Comparison of ENCODE assay signal across 9 cellular contexts in genomic region chr10:100303724-100304319, GRCh38. TPM values are rescaled to one million over a fixed set of nuclear protein-coding genes. Genes with fewer than 3 reads are reported as not detected.
DNase-seq lines count a peak whose midpoint lies in the region; ATAC-seq, FAIRE-seq and TF ChIP-seq lines count a peak whose summit lies in the region.
"Had no signal": no experiment of that assay in that cellular context is flagged by ENCODE, and none has a peak within 500 bp of the region (broad histone marks: within the 10 kb centered on the region; RNA-seq: fewer than 3 reads in every experiment).

No MANE protein-coding gene starts in this region.

- H3K79me2 ChIP-seq in HepG2 (ENCODE audit: insufficient read depth, low read length): no peaks in the 10 kb centered on the region

- H4K20me1 ChIP-seq in HepG2 (ENCODE audit: insufficient read depth, low read length): no peaks in the 10 kb centered on the region

- no peak overlapping the region for H3K9ac ChIP-seq in HepG2 (ENCODE audit: insufficient read depth, low read depth, low read length)

- 0 out of 5 replicates have a peak, but pooled peaks cover 0 to 6% of the 10 kb centered on the region in 2 experiments for H3K27me3 ChIP-seq in HepG2 (ENCODE audit: control insufficient read depth in 1 of 2, insufficient read depth in 2 of 2, low read length in 2 of 2)

- H2AFZ ChIP-seq in HepG2 (ENCODE audit: low read length): no peak overlapping the region

- peak; percentile 93 for FAIRE-seq in HepG2 (lab: Jason Lieb, UNC)

- TF ChIP-seq EP300 in HepG2 (IDR thresholded peaks at IDR 0.05; ENCODE audit: low read depth in 2 of 2, low read length in 2 of 2) (no peak), HepG2 (CRISPR knock-in tag; IDR thresholded peaks at IDR 0.05; ENCODE audit: borderline replicate concordance) (no peak)

- peak; percentile 66; the same call in 2 of the 3 replicates for ATAC-seq in HepG2
- ATAC-seq in stimulated activated naive CD8-positive, alpha-beta T cell treated with anti-CD3 and anti-CD28 coated beads, Interleukin-15, Interleukin-2, amounts not matched to agents 100 U/mL and 50 U/mL, for 24 hours: no peak
- ATAC-seq in GM21786 (IDR thresholded peaks at IDR 0.05; ENCODE audit: unreplicated experiment): no peak
- ATAC-seq in HG03432 (IDR thresholded peaks at IDR 0.05; ENCODE audit: unreplicated experiment): no peak

- 16% methylated on average over 7 of the region's 7 CpGs for WGBS in HepG2 (ENCODE audit: low lambda C conversion rate)

- BruUV-seq in HepG2 (replicated peaks; lab: Mats Ljungman, UMichigan): no TSS peak

- H3K4me2 ChIP-seq in HepG2 (ENCODE audit: low read depth, low read length): no peak overlapping the region

- DNase-seq in GF-D8 (lab: John Stamatoyannopoulos, UW): peak; percentile 25
- peak; percentile 49 for DNase-seq in NAMALWA (ENCODE audit: low spot score)
- DNase-seq in amniotic stem cell (lab: John Stamatoyannopoulos, UW): peak; percentile 16
- DNase-seq in HepG2 (ENCODE audit: low spot score): peak; percentile 23
- no peak for DNase-seq in stimulated activated naive CD8-positive, alpha-beta T cell treated with anti-CD3 and anti-CD28 coated beads, Interleukin-15, Interleukin-2, amounts not matched to agents 100 U/mL and 50 U/mL, for 24 hours
- no peak for DNase-seq in NCI-H524 treated with DMSO at 0.1 percent for 48 hours (lab: John Stamatoyannopoulos, UW)

- TF ChIP-seq CTCF in HepG2 (CRISPR knock-in tag; IDR thresholded peaks at IDR 0.05): peak; percentile 77

- H3K4me1 ChIP-seq in HepG2 (ENCODE audit: insufficient read depth, low read length): peaks cover 41% of the 10 kb centered on the region
- H3K4me1 ChIP-seq: SJCRH30 had no signal

- intact Hi-C loops in HepG2 (cut with micrococcal nuclease; ENCODE audit: unreplicated experiment): loop anchor here (1.0 to 2.0 kb wide), 2 partner anchors 35 to 129 kb away; no protein-coding TSS in a partner anchor

- no peak overlapping the region for H3K27ac ChIP-seq in HepG2 (ENCODE audit: extremely low read length, insufficient read depth, low read length)
- H3K27ac ChIP-seq: SJCRH30 had no signal

- H3K36me3 ChIP-seq in HepG2 (replicated peaks in 1 of 2; ENCODE audit: control insufficient read depth in 1 of 2, insufficient read depth in 2 of 2, low read length in 2 of 2): no peaks in the 10 kb centered on the region
- H3K36me3 ChIP-seq: SJCRH30 had no signal

- no peaks in the 10 kb centered on the region for H3K9me3 ChIP-seq in HepG2 (ENCODE audit: low read length)
- H3K9me3 ChIP-seq: SJCRH30 had no signal

- no peak for TF ChIP-seq POLR2A in HepG2 (IDR thresholded peaks at IDR 0.05; ENCODE audit: insufficient read depth in 1 of 2, low read depth in 2 of 2, low read length in 2 of 2)

- in situ Hi-C loops in HepG2 (cut with HindIII; ENCODE audit: extremely low pct_ligation_motif_present, low pct_unique_long_range_greater_than_20kb): no loop called here

- CTCF ChIA-PET in HepG2 (lab: Yijun Ruan, JAX; ENCODE audit: low intra/inter-chr PET ratio, low total read pairs): interaction anchor here (1.3 to 2.6 kb wide), 3 partner anchors 34 to 215 kb away, joined by 3 to 25 read pairs (median 3); partner anchors contain the start of gene SEC31B

- POLR2A ChIA-PET in HepG2 (lab: Yijun Ruan, JAX): no interaction called here

- H3K4me3 ChIP-seq in HepG2 (replicated peaks in 1 of 3; ENCODE audit: insufficient read depth in 1 of 3, low read depth in 2 of 3, low read length in 3 of 3): no peak overlapping the region
- H3K4me3 ChIP-seq: SJCRH30 had no signal

- TF ChIP-seq RAD21 in HepG2 (CRISPR knock-in tag; IDR thresholded peaks at IDR 0.05): peak; percentile 52

RNA-seq across cellular contexts. Expression of gene BLOC1S2, which starts 17.3 kb away (rescaled TPM):
- total RNA-seq in HepG2 (2016; rRNA removed; fragmentation: Illumina TruSeq; extraction: Trizol): 64.4 and 81.4 TPM in 2 replicates
- 54.2 and 57.3 TPM in 2 replicates for total RNA-seq in HepG2 (2016; cell fraction: cytosol; rRNA removed; fragmentation: Illumina TruSeq; extraction: Trizol; ENCODE audit: low read depth)
- 65.7 and 82.6 TPM in 2 replicates for total RNA-seq in HepG2 (2016; cell fraction: insoluble cytoplasmic fraction; rRNA removed; fragmentation: Illumina TruSeq; extraction: Trizol)
- 115 and 124 TPM in 2 replicates for total RNA-seq in HepG2 (2016; cell fraction: membrane; rRNA removed; fragmentation: Illumina TruSeq; extraction: Trizol)
- 25.7 and 27.8 TPM in 2 replicates for total RNA-seq in HepG2 (2016; cell fraction: nucleus; rRNA removed; fragmentation: Illumina TruSeq; extraction: Trizol)
- polyA plus RNA-seq in HepG2 (2011; rRNA removed): 19.2 and 22.3 TPM in 2 replicates
- polyA plus RNA-seq in HepG2 (2011; cell fraction: cytosol; rRNA removed): 9.3 and 14.2 TPM in 2 replicates
- 4.7 and 6.6 TPM in 2 replicates for polyA plus RNA-seq in HepG2 (2011; cell fraction: nucleus; rRNA removed)
- polyA plus RNA-seq in HepG2 (2012): 26.2 and 27.5 TPM in 2 replicates
- polyA plus RNA-seq in HepG2 (2016; cell fraction: cytosol; fragmentation: Illumina TruSeq; extraction: Trizol; ENCODE audit: low read depth): 73.0 and 81.9 TPM in 2 replicates
- polyA plus RNA-seq in HepG2 (2016; cell fraction: insoluble cytoplasmic fraction; fragmentation: Illumina TruSeq; extraction: Trizol; ENCODE audit: low read depth): 89.8 and 90.3 TPM in 2 replicates
- polyA plus RNA-seq in HepG2 (2016; cell fraction: membrane; fragmentation: Illumina TruSeq; extraction: Trizol; ENCODE audit: low read depth): 108 and 116 TPM in 2 replicates
- 48.0 and 53.7 TPM in 2 replicates for polyA plus RNA-seq in HepG2 (2016; cell fraction: nucleus; fragmentation: Illumina TruSeq; extraction: Trizol; ENCODE audit: insufficient read depth, low read depth)
- polyA minus RNA-seq in HepG2 (2011; rRNA and poly(A)+ RNA removed; ENCODE audit: low replicate concordance): 3.4 and 6.6 TPM in 2 replicates
- 6.4 and 7.9 TPM in 2 replicates for polyA minus RNA-seq in HepG2 (2011; cell fraction: cytosol; rRNA and poly(A)+ RNA removed)
- polyA minus RNA-seq in HepG2 (2011; cell fraction: nucleus; rRNA and poly(A)+ RNA removed): 3.9 and 8.7 TPM in 2 replicates

RNA-seq across cellular contexts. Expression of gene PKD2L1, which starts 26.2 kb away (rescaled TPM):
- total RNA-seq in HepG2 (2016; rRNA removed; fragmentation: Illumina TruSeq; extraction: Trizol): 0.07 and 0.31 TPM in 2 replicates
- total RNA-seq in HepG2 (2016; cell fraction: cytosol; rRNA removed; fragmentation: Illumina TruSeq; extraction: Trizol; ENCODE audit: low read depth): not detected in 2 replicates
- 0.07 and 0.30 TPM in 2 replicates for total RNA-seq in HepG2 (2016; cell fraction: insoluble cytoplasmic fraction; rRNA removed; fragmentation: Illumina TruSeq; extraction: Trizol)
- total RNA-seq in HepG2 (2016; cell fraction: membrane; rRNA removed; fragmentation: Illumina TruSeq; extraction: Trizol): not detected in 2 replicates
- total RNA-seq in HepG2 (2016; cell fraction: nucleus; rRNA removed; fragmentation: Illumina TruSeq; extraction: Trizol): not detected in 2 replicates
- polyA plus RNA-seq in HepG2 (2011; rRNA removed): 0.15 and 0.27 TPM in 2 replicates
- 0.15 and 0.21 TPM in 2 replicates for polyA plus RNA-seq in HepG2 (2011; cell fraction: cytosol; rRNA removed)
- 0.61 and 0.90 TPM in 2 replicates for polyA plus RNA-seq in HepG2 (2011; cell fraction: nucleus; rRNA removed)
- polyA plus RNA-seq in HepG2 (2012): 0.16 and 0.55 TPM in 2 replicates
- not detected in 2 replicates for polyA plus RNA-seq in HepG2 (2016; cell fraction: cytosol; fragmentation: Illumina TruSeq; extraction: Trizol; ENCODE audit: low read depth)
- 0.33 TPM in 1 of 2 replicates, not detected in the other for polyA plus RNA-seq in HepG2 (2016; cell fraction: insoluble cytoplasmic fraction; fragmentation: Illumina TruSeq; extraction: Trizol; ENCODE audit: low read depth)
- not detected in 2 replicates for polyA plus RNA-seq in HepG2 (2016; cell fraction: membrane; fragmentation: Illumina TruSeq; extraction: Trizol; ENCODE audit: low read depth)
- polyA plus RNA-seq in HepG2 (2016; cell fraction: nucleus; fragmentation: Illumina TruSeq; extraction: Trizol; ENCODE audit: insufficient read depth, low read depth): 0.21 TPM in 1 of 2 replicates, not detected in the other
- 0.26 and 0.72 TPM in 2 replicates for polyA minus RNA-seq in HepG2 (2011; rRNA and poly(A)+ RNA removed; ENCODE audit: low replicate concordance)
- polyA minus RNA-seq in HepG2 (2011; cell fraction: cytosol; rRNA and poly(A)+ RNA removed): not detected in 2 replicates
- not detected in 2 replicates for polyA minus RNA-seq in HepG2 (2011; cell fraction: nucleus; rRNA and poly(A)+ RNA removed)
- total RNA-seq: SJCRH30 had no signal

RNA-seq across cellular contexts. Expression of gene CWF19L1, which starts 36.4 kb away (rescaled TPM):
- total RNA-seq in HepG2 (2016; rRNA removed; fragmentation: Illumina TruSeq; extraction: Trizol): 42.1 and 60.0 TPM in 2 replicates
- total RNA-seq in HepG2 (2016; cell fraction: cytosol; rRNA removed; fragmentation: Illumina TruSeq; extraction: Trizol; ENCODE audit: low read depth): 14.1 and 14.5 TPM in 2 replicates
- 46.4 and 66.4 TPM in 2 replicates for total RNA-seq in HepG2 (2016; cell fraction: insoluble cytoplasmic fraction; rRNA removed; fragmentation: Illumina TruSeq; extraction: Trizol)
- total RNA-seq in HepG2 (2016; cell fraction: membrane; rRNA removed; fragmentation: Illumina TruSeq; extraction: Trizol): 28.1 and 29.9 TPM in 2 replicates
- 20.3 and 27.0 TPM in 2 replicates for total RNA-seq in HepG2 (2016; cell fraction: nucleus; rRNA removed; fragmentation: Illumina TruSeq; extraction: Trizol)
- 11.8 and 13.6 TPM in 2 replicates for polyA plus RNA-seq in HepG2 (2011; rRNA removed)
- polyA plus RNA-seq in HepG2 (2011; cell fraction: cytosol; rRNA removed): 6.2 and 8.5 TPM in 2 replicates
- 9.6 and 11.5 TPM in 2 replicates for polyA plus RNA-seq in HepG2 (2011; cell fraction: nucleus; rRNA removed)
- 12.5 and 14.0 TPM in 2 replicates for polyA plus RNA-seq in HepG2 (2012)
- 6.7 and 8.0 TPM in 2 replicates for polyA plus RNA-seq in HepG2 (2016; cell fraction: cytosol; fragmentation: Illumina TruSeq; extraction: Trizol; ENCODE audit: low read depth)
- polyA plus RNA-seq in HepG2 (2016; cell fraction: insoluble cytoplasmic fraction; fragmentation: Illumina TruSeq; extraction: Trizol; ENCODE audit: low read depth): 36.9 and 40.1 TPM in 2 replicates
- 12.9 and 14.9 TPM in 2 replicates for polyA plus RNA-seq in HepG2 (2016; cell fraction: membrane; fragmentation: Illumina TruSeq; extraction: Trizol; ENCODE audit: low read depth)
- polyA plus RNA-seq in HepG2 (2016; cell fraction: nucleus; fragmentation: Illumina TruSeq; extraction: Trizol; ENCODE audit: insufficient read depth, low read depth): 31.2 and 33.0 TPM in 2 replicates
- 15.7 and 41.0 TPM in 2 replicates for polyA minus RNA-seq in HepG2 (2011; rRNA and poly(A)+ RNA removed; ENCODE audit: low replicate concordance)
- 7.8 and 11.3 TPM in 2 replicates for polyA minus RNA-seq in HepG2 (2011; cell fraction: cytosol; rRNA and poly(A)+ RNA removed)
- 14.7 and 18.5 TPM in 2 replicates for polyA minus RNA-seq in HepG2 (2011; cell fraction: nucleus; rRNA and poly(A)+ RNA removed)

RNA-seq across cellular contexts. Expression of gene SCD, which starts 43.2 kb away (rescaled TPM):
- total RNA-seq in HepG2 (2016; rRNA removed; fragmentation: Illumina TruSeq; extraction: Trizol): 338 and 492 TPM in 2 replicates
- total RNA-seq in HepG2 (2016; cell fraction: cytosol; rRNA removed; fragmentation: Illumina TruSeq; extraction: Trizol; ENCODE audit: low read depth): 31.9 and 37.2 TPM in 2 replicates
- total RNA-seq in HepG2 (2016; cell fraction: insoluble cytoplasmic fraction; rRNA removed; fragmentation: Illumina TruSeq; extraction: Trizol): 303 and 473 TPM in 2 replicates
- 175 and 195 TPM in 2 replicates for total RNA-seq in HepG2 (2016; cell fraction: membrane; rRNA removed; fragmentation: Illumina TruSeq; extraction: Trizol)
- 532 and 631 TPM in 2 replicates for total RNA-seq in HepG2 (2016; cell fraction: nucleus; rRNA removed; fragmentation: Illumina TruSeq; extraction: Trizol)
- 512 and 596 TPM in 2 replicates for polyA plus RNA-seq in HepG2 (2011; rRNA removed)
- 368 and 565 TPM in 2 replicates for polyA plus RNA-seq in HepG2 (2011; cell fraction: cytosol; rRNA removed)
- polyA plus RNA-seq in HepG2 (2011; cell fraction: nucleus; rRNA removed): 147 and 228 TPM in 2 replicates
- polyA plus RNA-seq in HepG2 (2012): 585 and 769 TPM in 2 replicates
- polyA plus RNA-seq in HepG2 (2016; cell fraction: cytosol; fragmentation: Illumina TruSeq; extraction: Trizol; ENCODE audit: low read depth): 36.1 and 38.4 TPM in 2 replicates
- polyA plus RNA-seq in HepG2 (2016; cell fraction: insoluble cytoplasmic fraction; fragmentation: Illumina TruSeq; extraction: Trizol; ENCODE audit: low read depth): 315 and 357 TPM in 2 replicates
- polyA plus RNA-seq in HepG2 (2016; cell fraction: membrane; fragmentation: Illumina TruSeq; extraction: Trizol; ENCODE audit: low read depth): 107 and 124 TPM in 2 replicates
- polyA plus RNA-seq in HepG2 (2016; cell fraction: nucleus; fragmentation: Illumina TruSeq; extraction: Trizol; ENCODE audit: insufficient read depth, low read depth): 708 and 740 TPM in 2 replicates
- polyA minus RNA-seq in HepG2 (2011; rRNA and poly(A)+ RNA removed; ENCODE audit: low replicate concordance): 748 and 1,007 TPM in 2 replicates
- 527 and 633 TPM in 2 replicates for polyA minus RNA-seq in HepG2 (2011; cell fraction: cytosol; rRNA and poly(A)+ RNA removed)
- polyA minus RNA-seq in HepG2 (2011; cell fraction: nucleus; rRNA and poly(A)+ RNA removed): 165 and 293 TPM in 2 replicates

Comparison
In these comparisons a context has a peak if more than half of its experiments do, and no peak if none do; other contexts are left out.
1. DNase-seq: peak in GF-D8 (single experiment), NAMALWA (single experiment), amniotic stem cell (single experiment) and HepG2 (single experiment); none in stimulated activated naive CD8-positive, alpha-beta T cell treated with anti-CD3 and anti-CD28 coated beads, Interleukin-15, Interleukin-2, amounts not matched to agents 100 U/mL and 50 U/mL, for 24 hours (single experiment) and NCI-H524 treated with DMSO at 0.1 percent for 48 hours (single experiment).